ENCODE assay signal across 7 cellular contexts in genomic region chr1:232627645-232628334, GRCh38. TPM values are rescaled to one million over a fixed set of nuclear protein-coding genes. Genes with fewer than 3 reads are reported as not detected.
DNase-seq lines count a peak whose midpoint lies in the region; ATAC-seq and TF ChIP-seq lines count a peak whose summit lies in the region.

No MANE protein-coding gene starts in this region.

- 8 to 13% methylated on average over 4 of the region's 4 CpGs for WGBS in esophagus squamous epithelium, 2 donors

- peaks cover 8 to 18% of the 10 kb centered on the region in 2 donors for H3K4me1 Mint-ChIP-seq in stimulated activated naive B cell treated with anti-CD40 and anti-IgM and Interleukin-4, amounts not matched to agents 10 μg/mL and 1 μg/mL and 100 μg/mL, for 72 hours

- POLR2A ChIA-PET in Panc1 (lab: Charles Lee), result no interaction called here

- H3K27ac ChIP-seq in Panc1 (ENCODE audit: low read length), result no peak overlapping the region
- H3K27ac ChIP-seq in esophagus squamous epithelium, result peak overlapping the region; percentile 50 to 91 (median 88)

- CTCF ChIA-PET in Panc1 (lab: Charles Lee), result interaction anchor here (0.6 to 1.3 kb wide), 4 partner anchors 119 to 845 kb away, joined by 3 to 4 read pairs (median 3); no protein-coding TSS in a partner anchor

- ATAC-seq in Panc1, result no peak
- no peak for ATAC-seq in GM19395 (IDR thresholded peaks at IDR 0.05; ENCODE audit: unreplicated experiment)
- no peak for ATAC-seq in stimulated activated naive B cell treated with anti-CD40 and anti-IgM and Interleukin-4, amounts not matched to agents 10 μg/mL and 1 μg/mL and 100 μg/mL, for 72 hours (replicated peaks)

- H3K27me3 Mint-ChIP-seq in stimulated activated naive B cell treated with anti-CD40 and anti-IgM and Interleukin-4, amounts not matched to agents 10 μg/mL and 1 μg/mL and 100 μg/mL, for 72 hours, result peaks cover 24 to 49% of the 10 kb centered on the region in 2 donors

- H3K9me3 ChIP-seq in Panc1 (ENCODE audit: control insufficient read depth, insufficient read depth, low read depth, low read length) (no peaks in the 10 kb centered on the region), esophagus squamous epithelium (no peaks in the 10 kb centered on the region)

- H3K36me3 ChIP-seq in Panc1 (ENCODE audit: control insufficient read depth, insufficient read depth, low read length), result no peaks in the 10 kb centered on the region; the same call in 1 of the 2 replicates
- no peaks in the 10 kb centered on the region for H3K36me3 ChIP-seq in esophagus squamous epithelium

- TSS peak; percentile 55 for BruUV-seq in Panc1 (replicated peaks; lab: Mats Ljungman, UMichigan)

- peak; percentile 88 for DNase-seq in DMS79 treated with DMSO at 0.1 percent for 48 hours (lab: John Stamatoyannopoulos, UW)
- DNase-seq in Kasumi-1 (lab: John Stamatoyannopoulos, UW), result peak; percentile 51 to 52
- DNase-seq in Panc1 (ENCODE audit: low read depth, low spot score), result no peak
- no peak for DNase-seq in esophagus squamous epithelium (lab: John Stamatoyannopoulos, UW)
- peak; percentile 81 for DNase-seq in renal cortical epithelial cell (ENCODE audit: low read depth)
- no peak for DNase-seq in stimulated activated naive B cell treated with anti-CD40 and anti-IgM and Interleukin-4, amounts not matched to agents 10 μg/mL and 1 μg/mL and 100 μg/mL, for 72 hours

- H3K27ac Mint-ChIP-seq in stimulated activated naive B cell treated with anti-CD40 and anti-IgM and Interleukin-4, amounts not matched to agents 10 μg/mL and 1 μg/mL and 100 μg/mL, for 72 hours, result no peak overlapping the region

- H3K9me3 Mint-ChIP-seq in stimulated activated naive B cell treated with anti-CD40 and anti-IgM and Interleukin-4, amounts not matched to agents 10 μg/mL and 1 μg/mL and 100 μg/mL, for 72 hours, result no peaks in the 10 kb centered on the region

- TF ChIP-seq POLR2A in esophagus squamous epithelium (IDR thresholded peaks at IDR 0.05), result no peak

- in situ Hi-C loops in Panc1 (cut with HindIII; ENCODE audit: low pct_unique_long_range_greater_than_20kb, low sequenced_read_pairs), result no loop called here

- H3K36me3 Mint-ChIP-seq in stimulated activated naive B cell treated with anti-CD40 and anti-IgM and Interleukin-4, amounts not matched to agents 10 μg/mL and 1 μg/mL and 100 μg/mL, for 72 hours, result no peaks in the 10 kb centered on the region

- H3K4me1 ChIP-seq in Panc1 (ENCODE audit: control insufficient read depth, insufficient read depth, low read length) (peaks cover 5% of the 10 kb centered on the region), esophagus squamous epithelium (peaks cover 17 to 69% (median 20%) of the 10 kb centered on the region in 3 donors)

- intact Hi-C loops in Panc1 (cut with micrococcal nuclease; ENCODE audit: unreplicated experiment) (loop anchor here (2.0 to 10.0 kb wide), 2 partner anchors 123 to 761 kb away; no protein-coding TSS in a partner anchor), esophagus squamous epithelium (cut with DNase I) (no loop called here)

- peak; percentile 28; the same call in 1 of the 2 replicates for TF ChIP-seq CTCF in Panc1 (IDR thresholded peaks at IDR 0.05)
- peak; percentile 29 to 84 (median 56) for TF ChIP-seq CTCF in esophagus squamous epithelium (IDR thresholded peaks at IDR 0.05)

- H3K27me3 ChIP-seq in Panc1 (ENCODE audit: control insufficient read depth, insufficient read depth, low read length), result peaks cover 21% of the 10 kb centered on the region
- peaks cover 0 to 2% (median 0%) of the 10 kb centered on the region in 4 donors for H3K27me3 ChIP-seq in esophagus squamous epithelium

- H3K4me3 Mint-ChIP-seq in stimulated activated naive B cell treated with anti-CD40 and anti-IgM and Interleukin-4, amounts not matched to agents 10 μg/mL and 1 μg/mL and 100 μg/mL, for 72 hours, result no peak overlapping the region

- H3K4me3 ChIP-seq in Panc1 (ENCODE audit: low read depth in 2 of 2, low read length in 2 of 2), result peak overlapping the region; percentile 57 to 83; a peak in 3 of 4 replicates
- peak overlapping the region; percentile 87 to 94 (median 89) for H3K4me3 ChIP-seq in esophagus squamous epithelium

RNA-seq across cellular contexts. Expression of gene SIPA1L2, which starts 2.1 kb away (rescaled TPM):
- total RNA-seq in Panc1 (2021; ENCODE audit: unreplicated experiment), result 5.2 TPM
- 2.6 TPM for polyA plus RNA-seq in Panc1 (2012; ENCODE audit: insufficient read length)
- 10 to 100 TPM; 29.5 to 51.3 (median 46.0) TPM for total RNA-seq in esophagus squamous epithelium
- 22.6 and 78.2 TPM in 2 replicates for total RNA-seq in renal cortical epithelial cell

Comparison
In these comparisons a context has a peak if more than half of its experiments do, and no peak if none do; other contexts are left out.
1. DNase-seq: peak in DMS79 treated with DMSO at 0.1 percent for 48 hours (single experiment), Kasumi-1 (2 of 2) and renal cortical epithelial cell (single experiment); none in Panc1 (single experiment), esophagus squamous epithelium (single experiment) and stimulated activated naive B cell treated with anti-CD40 and anti-IgM and Interleukin-4, amounts not matched to agents 10 μg/mL and 1 μg/mL and 100 μg/mL, for 72 hours (single experiment).